17 cellular contexts compared by ENCODE assay signal in genomic region chr10:98276316-98276715, GRCh38. TPM values are rescaled to one million over a fixed set of nuclear protein-coding genes. Genes with fewer than 3 reads are reported as not detected.
DNase-seq lines count a peak whose midpoint lies in the region; ATAC-seq and TF ChIP-seq lines count a peak whose summit lies in the region.
"Had no signal": no experiment of that assay in that cellular context is flagged by ENCODE, and none has a peak within 500 bp of the region (broad histone marks: within the 10 kb centered on the region; RNA-seq: fewer than 3 reads in every experiment).

No MANE protein-coding gene starts in this region.

- peaks cover 11% of the 10 kb centered on the region for H3K9me3 Mint-ChIP-seq in memory B cell
- no peaks in the 10 kb centered on the region for H3K9me3 Mint-ChIP-seq in natural killer cell treated with Interleukin-12 subunit alpha and Interleukin-12 subunit beta and Interleukin-15 and Interleukin-18, amount 100 ng/mL, for 72 hours
- H3K9me3 Mint-ChIP-seq in activated naive CD4-positive, alpha-beta T cell treated with anti-CD3 and anti-CD28 coated beads, Interleukin-2, amount 10 ng/mL, durations not matched to agents 7 days and 5 days = no peaks in the 10 kb centered on the region
- H3K9me3 Mint-ChIP-seq: HFFc6 had no signal

- H3K27ac Mint-ChIP-seq in memory B cell = peak overlapping the region; percentile 8
- no peak overlapping the region for H3K27ac Mint-ChIP-seq in natural killer cell treated with Interleukin-12 subunit alpha and Interleukin-12 subunit beta and Interleukin-15 and Interleukin-18, amount 100 ng/mL, for 72 hours
- H3K27ac Mint-ChIP-seq in activated naive CD4-positive, alpha-beta T cell treated with anti-CD3 and anti-CD28 coated beads, Interleukin-2, amount 10 ng/mL, durations not matched to agents 7 days and 5 days = no peak overlapping the region
- H3K27ac Mint-ChIP-seq: CD4-positive, CD25-positive, alpha-beta regulatory T cell; HFFc6 had no signal

- no peaks in the 10 kb centered on the region for H3K36me3 ChIP-seq in RWPE2 (ENCODE audit: low read depth)
- H3K36me3 ChIP-seq: BE2C had no signal

- no peak for ATAC-seq in RWPE2 (ENCODE audit: low read depth)
- no peak for ATAC-seq in memory B cell (ENCODE audit: low read depth)
- peak in 1 of 2 donors; percentile 44 for ATAC-seq in natural killer cell treated with Interleukin-12 subunit alpha and Interleukin-12 subunit beta and Interleukin-15 and Interleukin-18, amount 100 ng/mL, for 72 hours
- ATAC-seq in GM18868 (IDR thresholded peaks at IDR 0.05; ENCODE audit: unreplicated experiment) = no peak
- ATAC-seq: HCT116 had no signal

- DNase-seq in RWPE2 (ENCODE audit: low spot score) = peak; percentile 3
- DNase-seq in ecto neural progenitor cell (ENCODE audit: low spot score) = peak; percentile 12
- no peak for DNase-seq in memory B cell (ENCODE audit: low spot score in 2 of 2)
- DNase-seq in natural killer cell treated with Interleukin-12 subunit alpha and Interleukin-12 subunit beta and Interleukin-15 and Interleukin-18, amount 100 ng/mL, for 72 hours (ENCODE audit: low spot score) = peak; percentile 54
- no peak for DNase-seq in cerebellar nuclear complex (lab: John Stamatoyannopoulos, UW)
- no peak for DNase-seq in activated naive CD4-positive, alpha-beta T cell treated with anti-CD3 and anti-CD28 coated beads, Interleukin-2, amount 10 ng/mL, durations not matched to agents 7 days and 5 days
- DNase-seq: ACHN; BE2C; C1 segment of cervical spinal cord; Caco-2; CD4-positive, CD25-positive, alpha-beta regulatory T cell; GOT3; H7; HFFc6; IMR-90 had no signal

- H3K27me3 ChIP-seq in RWPE2 (ENCODE audit: insufficient read depth, poor library complexity, severe bottlenecking) = no peaks in the 10 kb centered on the region

- H3K27me3 Mint-ChIP-seq in memory B cell = peaks cover 17% of the 10 kb centered on the region
- peaks cover 20 to 27% of the 10 kb centered on the region in 2 donors for H3K27me3 Mint-ChIP-seq in natural killer cell treated with Interleukin-12 subunit alpha and Interleukin-12 subunit beta and Interleukin-15 and Interleukin-18, amount 100 ng/mL, for 72 hours
- H3K27me3 Mint-ChIP-seq in activated naive CD4-positive, alpha-beta T cell treated with anti-CD3 and anti-CD28 coated beads, Interleukin-2, amount 10 ng/mL, durations not matched to agents 7 days and 5 days = peaks cover 40% of the 10 kb centered on the region

- no peak overlapping the region for H3K27ac ChIP-seq in RWPE2 (ENCODE audit: poor library complexity, severe bottlenecking)

- CTCF ChIA-PET in activated naive CD4-positive, alpha-beta T cell treated with anti-CD3 and anti-CD28 coated beads, Interleukin-2, amount 10 ng/mL, durations not matched to agents 7 days and 5 days (lab: Charles Lee) = no interaction called here

- H3K4me1 Mint-ChIP-seq in memory B cell = peaks cover 3% of the 10 kb centered on the region
- peaks cover 8 to 11% of the 10 kb centered on the region in 2 donors for H3K4me1 Mint-ChIP-seq in natural killer cell treated with Interleukin-12 subunit alpha and Interleukin-12 subunit beta and Interleukin-15 and Interleukin-18, amount 100 ng/mL, for 72 hours (ENCODE audit: low read depth in 2 of 2)
- no peaks in the 10 kb centered on the region for H3K4me1 Mint-ChIP-seq in activated naive CD4-positive, alpha-beta T cell treated with anti-CD3 and anti-CD28 coated beads, Interleukin-2, amount 10 ng/mL, durations not matched to agents 7 days and 5 days
- H3K4me1 Mint-ChIP-seq: CD4-positive, CD25-positive, alpha-beta regulatory T cell had no signal

- H3K4me3 Mint-ChIP-seq in memory B cell = no peak overlapping the region
- H3K4me3 Mint-ChIP-seq in natural killer cell treated with Interleukin-12 subunit alpha and Interleukin-12 subunit beta and Interleukin-15 and Interleukin-18, amount 100 ng/mL, for 72 hours = no peak overlapping the region
- H3K4me3 Mint-ChIP-seq in activated naive CD4-positive, alpha-beta T cell treated with anti-CD3 and anti-CD28 coated beads, Interleukin-2, amount 10 ng/mL, durations not matched to agents 7 days and 5 days = no peak overlapping the region
- H3K4me3 Mint-ChIP-seq: CD4-positive, CD25-positive, alpha-beta regulatory T cell; HFFc6 had no signal

- H3K9me3 ChIP-seq in RWPE2 (ENCODE audit: severe bottlenecking) = no peaks in the 10 kb centered on the region
- H3K9me3 ChIP-seq: BE2C, Caco-2 had no signal

- H3K4me3 ChIP-seq in RWPE2 (ENCODE audit: severe bottlenecking) = no peak overlapping the region

- no peak for TF ChIP-seq CTCF in RWPE2 (IDR thresholded peaks at IDR 0.05; ENCODE audit: poor library complexity, severe bottlenecking)

- H3K36me3 Mint-ChIP-seq in memory B cell = no peaks in the 10 kb centered on the region
- no peaks in the 10 kb centered on the region for H3K36me3 Mint-ChIP-seq in natural killer cell treated with Interleukin-12 subunit alpha and Interleukin-12 subunit beta and Interleukin-15 and Interleukin-18, amount 100 ng/mL, for 72 hours
- no peaks in the 10 kb centered on the region for H3K36me3 Mint-ChIP-seq in activated naive CD4-positive, alpha-beta T cell treated with anti-CD3 and anti-CD28 coated beads, Interleukin-2, amount 10 ng/mL, durations not matched to agents 7 days and 5 days
- H3K36me3 Mint-ChIP-seq: CD4-positive, CD25-positive, alpha-beta regulatory T cell had no signal

- no peaks in the 10 kb centered on the region for H3K4me1 ChIP-seq in RWPE2 (ENCODE audit: insufficient read depth, poor library complexity, severe bottlenecking)
- H3K4me1 ChIP-seq: BE2C, Caco-2 had no signal

RNA-seq across cellular contexts. Expression of gene LOXL4, which starts 8.3 kb away (rescaled TPM):
- not detected for total RNA-seq in natural killer cell treated with Interleukin-12 subunit alpha and Interleukin-12 subunit beta and Interleukin-15 and Interleukin-18, amount 100 ng/mL, for 72 hours
- total RNA-seq: CD4-positive, CD25-positive, alpha-beta regulatory T cell had no signal

Comparison
In these comparisons a context has a peak if more than half of its experiments do, and no peak if none do; other contexts are left out.
1. DNase-seq: peak in RWPE2 (single experiment), ecto neural progenitor cell (single experiment) and natural killer cell treated with Interleukin-12 subunit alpha and Interleukin-12 subunit beta and Interleukin-15 and Interleukin-18, amount 100 ng/mL, for 72 hours (single experiment); none in memory B cell (0 of 2), cerebellar nuclear complex (0 of 2) and activated naive CD4-positive, alpha-beta T cell treated with anti-CD3 and anti-CD28 coated beads, Interleukin-2, amount 10 ng/mL, durations not matched to agents 7 days and 5 days (single experiment).